In the genomic region with DNA sequence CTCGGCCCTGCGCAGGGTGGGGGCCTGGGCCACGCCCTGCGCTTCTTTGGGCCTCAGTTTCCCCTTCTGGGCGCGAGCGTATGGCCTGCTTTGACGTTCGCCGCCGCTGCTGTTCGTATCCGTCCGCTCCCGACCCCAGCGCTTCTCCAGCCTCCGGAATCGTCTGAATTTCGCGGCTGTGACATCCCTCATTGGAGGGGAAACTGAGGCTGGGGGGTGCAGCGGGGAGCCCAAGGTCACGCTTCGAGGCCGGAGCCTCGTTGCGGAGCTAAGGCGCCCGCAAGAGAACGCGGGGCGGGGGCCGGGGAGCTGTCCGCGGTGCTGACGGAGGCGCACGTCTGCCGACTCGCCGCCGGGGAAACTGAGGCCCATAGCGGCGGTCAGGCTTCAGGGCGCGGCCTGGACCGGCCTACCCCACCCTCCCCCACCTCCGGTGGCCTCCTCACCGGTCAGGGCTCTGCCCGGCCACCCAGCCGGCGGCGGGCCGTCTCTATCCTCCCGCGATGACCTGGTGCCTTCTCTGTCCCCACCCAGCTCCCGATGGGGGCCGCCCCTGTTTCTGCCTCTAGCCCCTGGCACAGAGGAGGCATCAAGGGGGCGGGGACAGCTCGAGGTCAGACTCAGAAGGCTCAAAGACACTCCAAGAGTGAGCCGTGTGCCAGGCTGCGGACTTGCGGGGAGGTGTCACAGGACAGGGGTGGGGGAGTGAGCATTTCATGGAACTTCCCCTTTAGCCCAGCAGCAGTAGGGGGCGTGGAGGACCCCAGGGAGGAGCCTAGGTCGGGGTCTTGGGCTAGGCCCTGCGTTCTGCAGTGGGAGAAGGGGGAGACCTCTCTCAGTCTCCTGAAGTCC, we compare ENCODE assay signal across 10 cellular contexts. TPM values are rescaled to one million over a fixed set of nuclear protein-coding genes. Genes with fewer than 3 reads are reported as not detected.
DNase-seq lines count a peak whose midpoint lies in the region; ATAC-seq and TF ChIP-seq lines count a peak whose summit lies in the region.
"Had no signal": no experiment of that assay in that cellular context is flagged by ENCODE, and none has a peak within 500 bp of the region (broad histone marks: within the 10 kb centered on the region; RNA-seq: fewer than 3 reads in every experiment).

No MANE protein-coding gene starts in this region.

- peaks cover 64% of the 10 kb centered on the region for H3K27me3 ChIP-seq in HUES6 (ENCODE audit: control insufficient read depth, insufficient read depth, low read length)
- H3K27me3 ChIP-seq in neuron (ENCODE audit: insufficient read depth, low read length): no peaks in the 10 kb centered on the region
- peaks cover 9 to 74% (median 65%) of the 10 kb centered on the region in 7 donors for H3K27me3 ChIP-seq in spleen (replicated peaks in 1 of 7)
- peaks cover 4 to 57% of the 10 kb centered on the region in 2 donors for H3K27me3 ChIP-seq in body of pancreas

- peaks cover 20% of the 10 kb centered on the region for H3K4me1 Mint-ChIP-seq in activated CD4-positive, alpha-beta T cell treated with anti-CD3 and anti-CD28 coated beads for 36 hours
- H3K4me1 Mint-ChIP-seq in activated T-helper 2 cell treated with anti-CD3 and anti-CD28 coated beads, Interferon-gamma antibody, Interleukin-2, Interleukin-4, amounts not matched to agents 10 μg/mL and 5 μg/mL and 100 μg/mL, durations not matched to agents 14 hours and 24 hours and 36 hours (ENCODE audit: low read depth): peaks cover 2% of the 10 kb centered on the region

- ATAC-seq in activated CD4-positive, alpha-beta T cell treated with anti-CD3 and anti-CD28 coated beads for 36 hours: no peak
- no peak for ATAC-seq in body of pancreas
- ATAC-seq: gastroesophageal sphincter had no signal

- H3K36me3 Mint-ChIP-seq in activated CD4-positive, alpha-beta T cell treated with anti-CD3 and anti-CD28 coated beads for 36 hours (ENCODE audit: low read depth): peaks cover 9% of the 10 kb centered on the region
- peaks cover 9% of the 10 kb centered on the region for H3K36me3 Mint-ChIP-seq in activated T-helper 2 cell treated with anti-CD3 and anti-CD28 coated beads, Interferon-gamma antibody, Interleukin-2, Interleukin-4, amounts not matched to agents 10 μg/mL and 5 μg/mL and 100 μg/mL, durations not matched to agents 14 hours and 24 hours and 36 hours (ENCODE audit: low read depth)

- peaks cover 17% of the 10 kb centered on the region; the same call in 1 of the 2 replicates for H3K4me1 ChIP-seq in HUES6 (ENCODE audit: control insufficient read depth, insufficient read depth, low read length)
- H3K4me1 ChIP-seq in neuron (ENCODE audit: insufficient read depth, low read length): peaks cover 39% of the 10 kb centered on the region
- peaks cover 19 to 56% (median 47%) of the 10 kb centered on the region in 6 donors for H3K4me1 ChIP-seq in spleen
- H3K4me1 ChIP-seq in body of pancreas: peaks cover 25% of the 10 kb centered on the region

- H3K27me3 Mint-ChIP-seq in activated CD4-positive, alpha-beta T cell treated with anti-CD3 and anti-CD28 coated beads for 36 hours: peaks cover 36% of the 10 kb centered on the region
- H3K27me3 Mint-ChIP-seq in activated T-helper 2 cell treated with anti-CD3 and anti-CD28 coated beads, Interferon-gamma antibody, Interleukin-2, Interleukin-4, amounts not matched to agents 10 μg/mL and 5 μg/mL and 100 μg/mL, durations not matched to agents 14 hours and 24 hours and 36 hours (ENCODE audit: low read depth): peaks cover 37% of the 10 kb centered on the region

- H3K9me3 ChIP-seq in HUES6 (ENCODE audit: control insufficient read depth, insufficient read depth, low read depth, low read length) (no peaks in the 10 kb centered on the region), neuron (ENCODE audit: low read length) (no peaks in the 10 kb centered on the region), spleen (no peaks in the 10 kb centered on the region), body of pancreas (no peaks in the 10 kb centered on the region)
- H3K9me3 ChIP-seq: gastroesophageal sphincter had no signal

- CTCF ChIA-PET in activated CD4-positive, alpha-beta T cell treated with anti-CD3 and anti-CD28 coated beads for 36 hours (lab: Charles Lee): interaction anchor here (0.5 to 0.7 kb wide), 2 partner anchors 9 to 792 kb away, joined by 3 read pairs; no protein-coding TSS in a partner anchor

- no peaks in the 10 kb centered on the region for H3K9me3 Mint-ChIP-seq in activated CD4-positive, alpha-beta T cell treated with anti-CD3 and anti-CD28 coated beads for 36 hours (ENCODE audit: low read depth)
- no peaks in the 10 kb centered on the region for H3K9me3 Mint-ChIP-seq in activated T-helper 2 cell treated with anti-CD3 and anti-CD28 coated beads, Interferon-gamma antibody, Interleukin-2, Interleukin-4, amounts not matched to agents 10 μg/mL and 5 μg/mL and 100 μg/mL, durations not matched to agents 14 hours and 24 hours and 36 hours
- H3K9me3 Mint-ChIP-seq: activated naive CD4-positive, alpha-beta T cell treated with anti-CD3 and anti-CD28 coated beads, Interleukin-2, amount 50 U/mL, for 24 hours had no signal

- no peak overlapping the region for H3K4me3 Mint-ChIP-seq in activated CD4-positive, alpha-beta T cell treated with anti-CD3 and anti-CD28 coated beads for 36 hours
- no peak overlapping the region for H3K4me3 Mint-ChIP-seq in activated T-helper 2 cell treated with anti-CD3 and anti-CD28 coated beads, Interferon-gamma antibody, Interleukin-2, Interleukin-4, amounts not matched to agents 10 μg/mL and 5 μg/mL and 100 μg/mL, durations not matched to agents 14 hours and 24 hours and 36 hours (ENCODE audit: low read depth)

- no peak overlapping the region for H3K9ac ChIP-seq in HUES6 (ENCODE audit: low read length)

- H3K36me3 ChIP-seq in HUES6 (ENCODE audit: control insufficient read depth, insufficient read depth, low read length) (peaks cover 9% of the 10 kb centered on the region), neuron (ENCODE audit: insufficient read depth, low read length) (peaks cover 7% of the 10 kb centered on the region), spleen (peaks cover 0 to 16% (median 7%) of the 10 kb centered on the region in 6 donors), body of pancreas (replicated peaks in 1 of 2; ENCODE audit: insufficient read depth in 1 of 2, low read depth in 2 of 2) (no peaks in the 10 kb centered on the region)

- peak; percentile 58 for DNase-seq in activated CD4-positive, alpha-beta T cell treated with anti-CD3 and anti-CD28 coated beads for 36 hours
- no peak for DNase-seq in activated CD4-positive, alpha-beta T cell treated with anti-CD3 and anti-CD28 coated beads for 48 hours
- DNase-seq in coronary artery (ENCODE audit: low spot score) (no peak), spleen (no peak), body of pancreas (no peak)
- no peak for DNase-seq in activated T-helper 2 cell treated with anti-CD3 and anti-CD28 coated beads, Interferon-gamma antibody, Interleukin-2, Interleukin-4, amounts not matched to agents 10 μg/mL and 5 μg/mL and 100 μg/mL, durations not matched to agents 14 hours and 24 hours and 36 hours (ENCODE audit: low spot score)

- H3K27ac Mint-ChIP-seq in activated CD4-positive, alpha-beta T cell treated with anti-CD3 and anti-CD28 coated beads for 36 hours: no peak overlapping the region
- H3K27ac Mint-ChIP-seq in activated T-helper 2 cell treated with anti-CD3 and anti-CD28 coated beads, Interferon-gamma antibody, Interleukin-2, Interleukin-4, amounts not matched to agents 10 μg/mL and 5 μg/mL and 100 μg/mL, durations not matched to agents 14 hours and 24 hours and 36 hours: no peak overlapping the region
- H3K27ac Mint-ChIP-seq: activated naive CD4-positive, alpha-beta T cell treated with anti-CD3 and anti-CD28 coated beads, Interleukin-2, amount 50 U/mL, for 24 hours had no signal

- H3K27ac ChIP-seq in HUES6 (ENCODE audit: low read depth, low read length): no peak overlapping the region
- no peak overlapping the region for H3K27ac ChIP-seq in coronary artery
- H3K27ac ChIP-seq in spleen: no peak overlapping the region
- no peak overlapping the region for H3K27ac ChIP-seq in body of pancreas
- H3K27ac ChIP-seq: gastroesophageal sphincter had no signal

- TF ChIP-seq POLR2A in spleen (IDR thresholded peaks at IDR 0.05) (no peak), body of pancreas (IDR thresholded peaks at IDR 0.05) (no peak)

- H3K4me3 ChIP-seq in HUES6 (ENCODE audit: low read depth, low read length) (peak overlapping the region; percentile 75), coronary artery (peak overlapping the region; percentile 63), neuron (ENCODE audit: low read length) (peak overlapping the region; percentile 47), spleen (peak overlapping the region in 2 of 8 donors; percentile 45 to 72), body of pancreas (no peak overlapping the region)

- POLR2A ChIA-PET in activated CD4-positive, alpha-beta T cell treated with anti-CD3 and anti-CD28 coated beads for 36 hours (lab: Charles Lee): no interaction called here

- intact Hi-C loops in activated CD4-positive, alpha-beta T cell treated with anti-CD3 and anti-CD28 coated beads for 36 hours (cut with DNase I, micrococcal nuclease): no loop called here
- intact Hi-C loops in spleen (cut with DNase I; ENCODE audit: low total_unique reads): no loop called here
- intact Hi-C loops in activated T-helper 2 cell treated with anti-CD3 and anti-CD28 coated beads, Interferon-gamma antibody, Interleukin-2, Interleukin-4, amounts not matched to agents 10 μg/mL and 5 μg/mL and 100 μg/mL, durations not matched to agents 14 hours and 24 hours and 36 hours (cut with micrococcal nuclease): loop anchor here (10.0 kb wide), 1 partner anchor 68 kb away; a partner anchor contains a TSS
- intact Hi-C loops in body of pancreas (cut with DNase I): no loop called here

- TF ChIP-seq CTCF in coronary artery (IDR thresholded peaks at IDR 0.05) (no peak), spleen (IDR thresholded peaks at IDR 0.05 in 8 of 11, conservative IDR thresholded peaks at IDR 0.05 in 3 of 11) (no peak), body of pancreas (IDR thresholded peaks at IDR 0.05) (no peak)

- WGBS in spleen, 5 donors: 2 to 7% (median 4%) methylated on average over 28 to 65 of the region's 65 CpGs
- 5 to 20% methylated on average over 1 to 65 of the region's 65 CpGs for WGBS in body of pancreas, 2 donors

- no peak overlapping the region for H2AFZ ChIP-seq in neuron (ENCODE audit: low read depth, low read length)

RNA-seq across cellular contexts. Expression of a gene that starts 3.0 kb away (rescaled TPM):
- under 1 TPM; 0.09 to 0.14 TPM for total RNA-seq in activated CD4-positive, alpha-beta T cell treated with anti-CD3 and anti-CD28 coated beads for 36 hours
- total RNA-seq in spleen: under 1 TPM; 0.07 to 0.56 (median 0.20) TPM
- polyA plus RNA-seq in spleen: under 1 TPM; 0.02 to 0.29 (median 0.02) TPM
- 0.07 and 0.21 TPM in 2 replicates for total RNA-seq in activated T-helper 2 cell treated with anti-CD3 and anti-CD28 coated beads, Interferon-gamma antibody, Interleukin-2, Interleukin-4, amounts not matched to agents 10 μg/mL and 5 μg/mL and 100 μg/mL, durations not matched to agents 14 hours and 24 hours and 36 hours
- under 1 TPM in 1 of 2 donors, not detected in 1; 0.26 TPM for total RNA-seq in body of pancreas

RNA-seq across cellular contexts. Expression of a gene that starts 8.7 kb away (rescaled TPM):
- 1,000 to 10,000 TPM; 1,716 to 1,858 TPM for total RNA-seq in activated CD4-positive, alpha-beta T cell treated with anti-CD3 and anti-CD28 coated beads for 36 hours
- total RNA-seq in spleen (1,000 to 10,000 TPM in 6 of 7 donors, 100 to 1,000 TPM in 1; 932 to 4,344 (median 1,309) TPM), body of pancreas (1,000 to 10,000 TPM; 2,008 to 2,166 TPM)
- 1,000 to 10,000 TPM; 4,275 to 5,849 (median 5,793) TPM for polyA plus RNA-seq in spleen
- 1,450 and 1,471 TPM in 2 replicates for total RNA-seq in activated T-helper 2 cell treated with anti-CD3 and anti-CD28 coated beads, Interferon-gamma antibody, Interleukin-2, Interleukin-4, amounts not matched to agents 10 μg/mL and 5 μg/mL and 100 μg/mL, durations not matched to agents 14 hours and 24 hours and 36 hours

RNA-seq across cellular contexts. Expression of a gene that starts 32.1 kb away (rescaled TPM):
- total RNA-seq in activated CD4-positive, alpha-beta T cell treated with anti-CD3 and anti-CD28 coated beads for 36 hours: 10 to 100 TPM; 19.9 to 26.9 TPM
- total RNA-seq in spleen: 10 to 100 TPM; 31.3 to 52.8 (median 40.3) TPM
- 10 to 100 TPM; 24.7 to 56.6 (median 38.8) TPM for polyA plus RNA-seq in spleen
- total RNA-seq in activated T-helper 2 cell treated with anti-CD3 and anti-CD28 coated beads, Interferon-gamma antibody, Interleukin-2, Interleukin-4, amounts not matched to agents 10 μg/mL and 5 μg/mL and 100 μg/mL, durations not matched to agents 14 hours and 24 hours and 36 hours: 33.0 and 37.9 TPM in 2 replicates
- total RNA-seq in body of pancreas: 10 to 100 TPM; 26.7 to 31.4 TPM

RNA-seq across cellular contexts. Expression of a gene that starts 39.6 kb away (rescaled TPM):
- total RNA-seq in activated CD4-positive, alpha-beta T cell treated with anti-CD3 and anti-CD28 coated beads for 36 hours: 100 to 1,000 TPM; 248 to 347 TPM
- 100 to 1,000 TPM in 3 of 7 donors, 10 to 100 TPM in 4; 43.8 to 137 (median 94.6) TPM for total RNA-seq in spleen
- 100 to 1,000 TPM in 2 of 3 donors, 10 to 100 TPM in 1; 80.0 to 133 (median 106) TPM for polyA plus RNA-seq in spleen
- total RNA-seq in activated T-helper 2 cell treated with anti-CD3 and anti-CD28 coated beads, Interferon-gamma antibody, Interleukin-2, Interleukin-4, amounts not matched to agents 10 μg/mL and 5 μg/mL and 100 μg/mL, durations not matched to agents 14 hours and 24 hours and 36 hours: 282 and 290 TPM in 2 replicates
- 10 to 100 TPM; 25.4 to 63.3 TPM for total RNA-seq in body of pancreas

RNA-seq across cellular contexts. Expression of a gene that starts 43.2 kb away (rescaled TPM):
- 1 to 10 TPM; 1.8 to 3.9 TPM for total RNA-seq in activated CD4-positive, alpha-beta T cell treated with anti-CD3 and anti-CD28 coated beads for 36 hours
- total RNA-seq in spleen (1 to 10 TPM; 1.1 to 4.2 (median 1.8) TPM), body of pancreas (10 to 100 TPM in 1 of 2 donors, 1 to 10 TPM in 1; 5.2 to 10.9 TPM)
- 1 to 10 TPM; 1.9 to 2.4 (median 2.0) TPM for polyA plus RNA-seq in spleen
- 2.1 and 2.6 TPM in 2 replicates for total RNA-seq in activated T-helper 2 cell treated with anti-CD3 and anti-CD28 coated beads, Interferon-gamma antibody, Interleukin-2, Interleukin-4, amounts not matched to agents 10 μg/mL and 5 μg/mL and 100 μg/mL, durations not matched to agents 14 hours and 24 hours and 36 hours

Comparison
In these comparisons a context has a peak if more than half of its experiments do, and no peak if none do; other contexts are left out.
1. H3K4me3 ChIP-seq: peak in HUES6 (single experiment), coronary artery (single experiment) and neuron (single experiment); none in body of pancreas (0 of 2).